18 cellular contexts compared by ENCODE assay signal in the genomic region with DNA sequence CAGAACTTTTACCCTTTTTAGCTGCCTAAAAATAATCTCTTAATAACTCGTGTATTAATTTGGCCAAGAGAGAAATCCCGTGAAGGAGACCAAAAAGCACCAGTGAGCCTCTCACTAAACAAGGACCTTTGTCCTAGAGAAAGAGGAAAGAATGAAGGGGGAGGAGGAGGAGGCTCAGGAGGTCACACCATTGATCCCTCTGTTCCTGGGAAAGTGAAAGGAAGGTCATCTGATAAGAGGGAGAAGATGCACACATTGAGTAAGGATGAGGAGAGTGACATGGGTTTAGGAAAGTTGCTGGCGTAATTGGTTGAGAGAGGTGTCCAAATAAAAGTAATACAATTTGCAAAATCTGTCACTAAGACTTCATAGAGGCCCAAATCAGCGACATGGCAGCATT. TPM values are rescaled to one million over a fixed set of nuclear protein-coding genes. Genes with fewer than 3 reads are reported as not detected.
A peak's percentile ranks its signal among the peaks of the same experiment; 100 is the strongest.
DNase-seq lines count a peak whose midpoint lies in the region; ATAC-seq, FAIRE-seq and TF ChIP-seq lines count a peak whose summit lies in the region.
"Had no signal": no experiment of that assay in that cellular context is flagged by ENCODE, and none has a peak within 500 bp of the region (broad histone marks: within the 10 kb centered on the region; RNA-seq: fewer than 3 reads in every experiment).

No MANE protein-coding gene starts in this region.

- H3K79me2 ChIP-seq in GM23338 (replicated peaks; ENCODE audit: insufficient read depth) (peaks cover 81% of the 10 kb centered on the region), H1 (ENCODE audit: control insufficient read depth in 1 of 2, insufficient read depth in 2 of 2, low read length in 2 of 2) (peaks cover 14 to 66% of the 10 kb centered on the region in 2 experiments; a peak in 3 of 4 replicates)

- H3K14ac ChIP-seq in H1 (ENCODE audit: insufficient read length) (no peak overlapping the region), mesenchymal stem cell (ENCODE audit: low read length in 2 of 2) (no peak overlapping the region)

- TF ChIP-seq RAD21 in H1 (IDR thresholded peaks at IDR 0.05 in 1 of 2, conservative IDR thresholded peaks at IDR 0.05 in 1 of 2; ENCODE audit: low read depth in 2 of 2, low read length in 2 of 2): no peak

- no peak overlapping the region for H2AK5ac ChIP-seq in H1 (ENCODE audit: low read depth, low read length)
- H2AK5ac ChIP-seq in mesenchymal stem cell (ENCODE audit: low read length, severe bottlenecking): no peak overlapping the region

- no peaks in the 10 kb centered on the region for H3K23me2 ChIP-seq in H1 (ENCODE audit: low read depth, low read length)

- ATAC-seq in GM23338: no peak
- ATAC-seq in mucosa of descending colon: no peak
- ATAC-seq: K562 had no signal

- WGBS in H1 (ENCODE audit: extremely low coverage in 1 of 2, insufficient coverage in 1 of 2, insufficient read length in 1 of 2, insufficient replicate concordance in 2 of 2, low coverage in 1 of 2, low lambda C conversion rate in 2 of 2, missing lambda C conversion rate in 1 of 2), 2 experiments: 86% methylated on average over 4 of the region's 4 CpGs; no CpG with 5 or more reads in 1 of the 2 experiments
- WGBS in mesenchymal stem cell: 68% methylated on average over 4 of the region's 4 CpGs

- H2AFZ ChIP-seq in GM23338 (no peak overlapping the region), H1 (ENCODE audit: low read length) (no peak overlapping the region), mesenchymal stem cell (ENCODE audit: low read depth, low read length) (no peak overlapping the region)

- H3K18ac ChIP-seq in H1 (ENCODE audit: extremely low read depth, low read length): no peak overlapping the region
- no peak overlapping the region for H3K18ac ChIP-seq in mesenchymal stem cell (ENCODE audit: low read depth in 1 of 2, low read length in 2 of 2)

- H3K9ac ChIP-seq in H1 (replicated peaks in 1 of 4; ENCODE audit: extremely low read depth in 1 of 4, low read depth in 3 of 4, low read length in 3 of 4) (no peak overlapping the region), mesenchymal stem cell (ENCODE audit: low read length) (peak overlapping the region; percentile 19)

- DNase-seq in GM23338 (ENCODE audit: low spot score): no peak
- no peak for DNase-seq in H1 (ENCODE audit: low read depth in 1 of 2, low spot score in 2 of 2)
- DNase-seq in mesenchymal stem cell: no peak
- no peak for DNase-seq in foreskin fibroblast
- DNase-seq in activated T-cell treated with anti-CD3 and anti-CD28 coated beads, Interleukin-2, amount 50 U/mL, for 1 hour: no peak
- DNase-seq in mucosa of descending colon: no peak
- DNase-seq: C1 segment of cervical spinal cord; Calu3; CD4-positive, alpha-beta T cell; DMS79; Karpas-422 had no signal

- TF ChIP-seq EP300 in H1 (IDR thresholded peaks at IDR 0.05; ENCODE audit: borderline replicate concordance in 1 of 2, low read depth in 2 of 2, low read length in 2 of 2): no peak

- H3K79me1 ChIP-seq in H1 (ENCODE audit: low read depth, low read length) (0 out of 2 replicates have a peak, but pooled peaks cover 2% of the 10 kb centered on the region), mesenchymal stem cell (replicated peaks; ENCODE audit: low read length, poor library complexity, severe bottlenecking) (no peaks in the 10 kb centered on the region)

- no peak overlapping the region for H2BK15ac ChIP-seq in H1 (ENCODE audit: low read length)
- H2BK15ac ChIP-seq in mesenchymal stem cell (ENCODE audit: low read depth, poor library complexity, severe bottlenecking): no peak overlapping the region

- no peaks in the 10 kb centered on the region for H3K9me2 ChIP-seq in GM23338 (ENCODE audit: insufficient read depth)

- H3K4me3 ChIP-seq in GM23338: peak overlapping the region; percentile 19; the same call in 1 of the 2 replicates
- H3K4me3 ChIP-seq in HEK293 (ENCODE audit: low read depth, low read length): no peak overlapping the region
- H3K4me3 ChIP-seq in H1 (ENCODE audit: extremely low read depth in 1 of 4, insufficient read depth in 2 of 4, low read depth in 3 of 4, low read length in 4 of 4): no peak overlapping the region
- H3K4me3 ChIP-seq in mesenchymal stem cell (ENCODE audit: insufficient read depth in 1 of 2, low read depth in 1 of 2, low read length in 2 of 2): no peak overlapping the region
- no peak overlapping the region for H3K4me3 ChIP-seq in foreskin fibroblast (ENCODE audit: low read depth in 1 of 2, low read length in 2 of 2)
- H3K4me3 ChIP-seq in mucosa of descending colon: no peak overlapping the region
- H3K4me3 ChIP-seq: K562 had no signal

- no peak overlapping the region for H2BK20ac ChIP-seq in H1 (ENCODE audit: low read length)

- H3K4me2 ChIP-seq in GM23338 (peak overlapping the region; percentile 59), H1 (ENCODE audit: insufficient read depth in 1 of 2, low read depth in 2 of 2, low read length in 2 of 2) (no peak overlapping the region), mesenchymal stem cell (ENCODE audit: low read length, poor library complexity, severe bottlenecking) (no peak overlapping the region)

- H4K5ac ChIP-seq in H1 (ENCODE audit: insufficient read length, low read depth, low read length): no peak overlapping the region

- H4K8ac ChIP-seq in H1 (ENCODE audit: extremely low read depth, insufficient read depth, low read length): no peak overlapping the region
- H4K8ac ChIP-seq in mesenchymal stem cell (ENCODE audit: low read length): no peak overlapping the region

- H3K4ac ChIP-seq in H1 (replicated peaks; ENCODE audit: insufficient read length, low read depth, low read length): no peak overlapping the region
- no peak overlapping the region for H3K4ac ChIP-seq in mesenchymal stem cell (ENCODE audit: low read depth in 1 of 2, low read length in 2 of 2)

- TF ChIP-seq CTCF in GM23338 (conservative IDR thresholded peaks at IDR 0.05; ENCODE audit: low read depth in 2 of 2) (no peak), HEK293 (tag by site-specific recombination; IDR thresholded peaks at IDR 0.05) (no peak), H1 (IDR thresholded peaks at IDR 0.05; ENCODE audit: control extremely low read depth in 1 of 3, insufficient read depth in 1 of 3, low read depth in 1 of 3, low read length in 3 of 3) (no peak), foreskin fibroblast (IDR thresholded peaks at IDR 0.05; ENCODE audit: low read depth, low read length) (no peak), mucosa of descending colon (IDR thresholded peaks at IDR 0.05) (no peak)

- H3K4me1 ChIP-seq in GM23338 (ENCODE audit: insufficient read depth) (peaks cover 31% of the 10 kb centered on the region), HEK293 (ENCODE audit: control insufficient read depth, insufficient read depth, low read length) (no peaks in the 10 kb centered on the region), H1 (replicated peaks in 1 of 4; ENCODE audit: control insufficient read depth in 3 of 4, insufficient read depth in 4 of 4, low read length in 3 of 4) (peaks cover 0 to 11% (median 3%) of the 10 kb centered on the region in 4 experiments; a peak in 3 of 7 replicates), mesenchymal stem cell (ENCODE audit: control insufficient read depth, insufficient read depth, low read depth, low read length) (no peaks in the 10 kb centered on the region), mucosa of descending colon (ENCODE audit: low read depth) (no peaks in the 10 kb centered on the region)

- H4K91ac ChIP-seq in H1 (replicated peaks; ENCODE audit: insufficient read length, low read length) (no peak overlapping the region), mesenchymal stem cell (ENCODE audit: low read length) (no peak overlapping the region)

- no peak overlapping the region for H3K23ac ChIP-seq in H1 (ENCODE audit: insufficient read length)
- no peak overlapping the region for H3K23ac ChIP-seq in mesenchymal stem cell (ENCODE audit: low read length in 2 of 2)

- peaks cover 88% of the 10 kb centered on the region for H3K36me3 Mint-ChIP-seq in GM23338 (ENCODE audit: low read depth)

- H3K9me3 Mint-ChIP-seq in GM23338: peaks cover 47% of the 10 kb centered on the region

- peak; percentile 39 for FAIRE-seq in H1 (lab: Jason Lieb, UNC)
- FAIRE-seq: A204.1, G401.6, GM12891, H54, K562 had no signal

- POLR2A ChIA-PET in HEK293 (lab: Yijun Ruan, JAX): no interaction called here
- POLR2A ChIA-PET in H1 (lab: Charles Lee; ENCODE audit: partially characterized antibody): interaction anchor here (0.8 to 2.1 kb wide), 10 partner anchors 8 to 152 kb away, joined by 3 to 8 read pairs (median 4); partner anchors contain the start of gene B3GALT4

- no peak overlapping the region for H3K56ac ChIP-seq in H1 (replicated peaks; ENCODE audit: insufficient read length, low read depth, low read length)

- H3K27ac Mint-ChIP-seq in GM23338: 0 out of 2 replicates have a peak overlapping the region, but pooled peaks have one; percentile 56
- H3K27ac Mint-ChIP-seq: B cell; CD4-positive, alpha-beta T cell had no signal

- intact Hi-C loops in mucosa of descending colon (cut with DNase I, micrococcal nuclease): no loop called here

- H3F3A ChIP-seq in GM23338 (replicated peaks; ENCODE audit: low read depth): 0 out of 2 replicates have a peak, but pooled peaks cover 8% of the 10 kb centered on the region

- H3K27ac ChIP-seq in GM23338 (ENCODE audit: low read depth) (peak overlapping the region; percentile 85), HEK293 (ENCODE audit: extremely low read depth, low read depth, low read length) (no peak overlapping the region), H1 (ENCODE audit: low read depth, low read length) (no peak overlapping the region), mesenchymal stem cell (ENCODE audit: low read length, poor library complexity, severe bottlenecking) (no peak overlapping the region)

- CTCF ChIA-PET in HEK293 (lab: Yijun Ruan, JAX) (interaction anchor here (0.5 to 9.8 kb wide), 22 partner anchors 9 to 936 kb away, joined by 3 to 176 read pairs (median 6); no protein-coding TSS in a partner anchor), H1 (lab: Charles Lee; ENCODE audit: partially characterized antibody) (interaction anchor here (0.7 to 6.8 kb wide), 20 partner anchors 10 to 201 kb away, joined by 3 to 63 read pairs (median 4); no protein-coding TSS in a partner anchor)

- H2BK120ac ChIP-seq in H1 (replicated peaks; ENCODE audit: low read depth, low read length): no peak overlapping the region
- no peak overlapping the region for H2BK120ac ChIP-seq in mesenchymal stem cell (ENCODE audit: low read depth, low read length)

- H3K27me3 Mint-ChIP-seq in GM23338 (ENCODE audit: insufficient read depth, low read depth, poor library complexity): peaks cover 18% of the 10 kb centered on the region
- H3K27me3 Mint-ChIP-seq: B cell had no signal

- H3K36me3 ChIP-seq in GM23338 (ENCODE audit: insufficient read depth) (peaks cover 33% of the 10 kb centered on the region), HEK293 (ENCODE audit: control insufficient read depth in 2 of 2, insufficient read depth in 1 of 2, low read length in 2 of 2) (no peaks in the 10 kb centered on the region), H1 (ENCODE audit: control insufficient read depth in 2 of 4, insufficient read depth in 4 of 4, low read length in 3 of 4) (peaks cover 4 to 60% (median 29%) of the 10 kb centered on the region in 4 experiments; a peak in 7 of 8 replicates), mesenchymal stem cell (ENCODE audit: control insufficient read depth in 1 of 2, insufficient read depth in 2 of 2, low read depth in 1 of 2, low read length in 2 of 2) (no peaks in the 10 kb centered on the region), mucosa of descending colon (ENCODE audit: low read depth) (no peaks in the 10 kb centered on the region)

- H3K9me3 ChIP-seq in HEK293 (ENCODE audit: control insufficient read depth, insufficient read depth, low read depth, low read length) (no peaks in the 10 kb centered on the region), H1 (ENCODE audit: insufficient read depth in 2 of 2, low read depth in 1 of 2, low read length in 1 of 2) (peaks cover 31 to 34% of the 10 kb centered on the region in 2 experiments), mesenchymal stem cell (ENCODE audit: control insufficient read depth, low read length) (no peaks in the 10 kb centered on the region), mucosa of descending colon (peaks cover 14% of the 10 kb centered on the region)

- H3K4me1 Mint-ChIP-seq in GM23338: peaks cover 33% of the 10 kb centered on the region

- no peak for TF ChIP-seq POLR2A in H1 (IDR thresholded peaks at IDR 0.05; ENCODE audit: control extremely low read depth in 1 of 2, low read depth in 2 of 2, low read length in 2 of 2)

- no peak overlapping the region for H2BK12ac ChIP-seq in H1 (ENCODE audit: low read depth, low read length)
- no peak overlapping the region for H2BK12ac ChIP-seq in mesenchymal stem cell (ENCODE audit: low read length in 2 of 2)

- no peak overlapping the region; the same call in 2 of the 3 replicates for H3K4me3 Mint-ChIP-seq in GM23338
- H3K4me3 Mint-ChIP-seq: B cell; CD4-positive, alpha-beta T cell had no signal

- H2BK5ac ChIP-seq in H1 (ENCODE audit: low read depth, low read length) (no peak overlapping the region), mesenchymal stem cell (ENCODE audit: low read depth, low read length, poor library complexity, severe bottlenecking) (no peak overlapping the region)

- peaks cover 18% of the 10 kb centered on the region for H4K20me1 ChIP-seq in GM23338 (replicated peaks; ENCODE audit: insufficient read depth)
- H4K20me1 ChIP-seq in H1 (replicated peaks in 1 of 2; ENCODE audit: control insufficient read depth in 1 of 2, insufficient read depth in 2 of 2, low read length in 2 of 2): peaks cover 0 to 3% of the 10 kb centered on the region in 2 experiments

- H3K27me3 ChIP-seq in GM23338 (ENCODE audit: insufficient read depth): no peaks in the 10 kb centered on the region
- no peaks in the 10 kb centered on the region for H3K27me3 ChIP-seq in H1 (replicated peaks in 1 of 4; ENCODE audit: control insufficient read depth in 3 of 4, extremely low read depth in 1 of 4, insufficient read depth in 3 of 4, low read length in 3 of 4)
- H3K27me3 ChIP-seq in mesenchymal stem cell (ENCODE audit: control insufficient read depth in 1 of 2, insufficient read depth in 1 of 2, low read length in 2 of 2): peaks cover 18 to 44% of the 10 kb centered on the region in 2 experiments

RNA-seq across cellular contexts. Expression of gene HLA-DPB1, which starts 49.2 kb away (rescaled TPM):
- total RNA-seq in GM23338 (2014; rRNA removed; shearing (Covaris generic)): 32.1 and 37.6 TPM in 2 replicates
- 19.8 and 22.0 TPM in 2 replicates for polyA plus RNA-seq in GM23338 (2016; fragmentation: Nextera tagmentation; extraction: Ambion mirVana)
- 32.3 and 37.8 TPM in 2 replicates for total RNA-seq in H1 (2021; fragmentation: NEBNext Ultra II Directional; extraction: Animal tissue kit (Norgen Biotek cat#: 25700))
- polyA plus RNA-seq in H1 (2011; rRNA removed): 58.8 and 62.8 TPM in 2 replicates
- 81.9 TPM for polyA plus RNA-seq in H1 (2011; cell fraction: cytosol; rRNA removed)
- polyA plus RNA-seq in H1 (2011; cell fraction: nucleus; rRNA removed): 41.7 TPM
- 46.1 to 60.1 TPM (median 55.5 TPM) in 4 replicates for polyA plus RNA-seq in H1 (2012, experiment 1 of 2)
- polyA plus RNA-seq in H1 (2012, experiment 2 of 2): 46.2 TPM
- polyA plus RNA-seq in H1 (2013, experiment 1 of 2): 35.2 TPM
- 34.9 TPM for polyA plus RNA-seq in H1 (2013, experiment 2 of 2)
- polyA minus RNA-seq in H1 (2011; rRNA and poly(A)+ RNA removed): 32.8 and 39.3 TPM in 2 replicates
- polyA minus RNA-seq in H1 (2011; cell fraction: cytosol; rRNA and poly(A)+ RNA removed): 15.7 TPM
- polyA minus RNA-seq in H1 (2011; cell fraction: nucleus; rRNA and poly(A)+ RNA removed): 13.9 TPM
- polyA plus RNA-seq in mesenchymal stem cell (2013, experiment 1 of 2): 10.6 TPM
- 8.7 TPM for polyA plus RNA-seq in mesenchymal stem cell (2013, experiment 2 of 2)
- 10 to 100 TPM; 31.2 to 55.0 (median 51.2) TPM for total RNA-seq in mucosa of descending colon

RNA-seq across cellular contexts. Expression of gene HLA-DPA1, which starts 51.5 kb away (rescaled TPM):
- 6.6 and 6.9 TPM in 2 replicates for total RNA-seq in GM23338 (2014; rRNA removed; shearing (Covaris generic))
- polyA plus RNA-seq in GM23338 (2016; fragmentation: Nextera tagmentation; extraction: Ambion mirVana): 3.9 and 4.1 TPM in 2 replicates
- total RNA-seq in H1 (2021; fragmentation: NEBNext Ultra II Directional; extraction: Animal tissue kit (Norgen Biotek cat#: 25700)): 6.2 and 6.8 TPM in 2 replicates
- 8.4 and 13.1 TPM in 2 replicates for polyA plus RNA-seq in H1 (2011; rRNA removed)
- 6.7 TPM for polyA plus RNA-seq in H1 (2011; cell fraction: cytosol; rRNA removed)
- 5.8 TPM for polyA plus RNA-seq in H1 (2011; cell fraction: nucleus; rRNA removed)
- polyA plus RNA-seq in H1 (2012, experiment 1 of 2): 7.1 to 9.1 TPM (median 7.7 TPM) in 4 replicates
- polyA plus RNA-seq in H1 (2012, experiment 2 of 2): 6.4 TPM
- polyA plus RNA-seq in H1 (2013, experiment 1 of 2): 8.5 TPM
- 8.4 TPM for polyA plus RNA-seq in H1 (2013, experiment 2 of 2)
- polyA minus RNA-seq in H1 (2011; rRNA and poly(A)+ RNA removed): 5.5 and 5.8 TPM in 2 replicates
- polyA minus RNA-seq in H1 (2011; cell fraction: cytosol; rRNA and poly(A)+ RNA removed): 4.3 TPM
- 2.4 TPM for polyA minus RNA-seq in H1 (2011; cell fraction: nucleus; rRNA and poly(A)+ RNA removed)
- polyA plus RNA-seq in mesenchymal stem cell (2013, experiment 1 of 2): 3.1 TPM
- polyA plus RNA-seq in mesenchymal stem cell (2013, experiment 2 of 2): 2.4 TPM
- 10 to 100 TPM; 46.6 to 62.0 (median 49.9) TPM for total RNA-seq in mucosa of descending colon
